3 cellular contexts compared by ENCODE assay signal in genomic region chr17:33197342-33197741, GRCh38.
"Had no signal": no experiment of that assay in that cellular context is flagged by ENCODE, and none has a peak within 500 bp of the region (broad histone marks: within the 10 kb centered on the region; RNA-seq: fewer than 3 reads in every experiment).

No MANE protein-coding gene starts in this region.

- ATAC-seq: GM12878 had no signal

- DNase-seq: GDM1, GF-D8 had no signal

- H3K4me3 ChIP-seq: GM12878 had no signal
